Comparison of ENCODE assay signal across 30 cellular contexts in the genomic region with DNA sequence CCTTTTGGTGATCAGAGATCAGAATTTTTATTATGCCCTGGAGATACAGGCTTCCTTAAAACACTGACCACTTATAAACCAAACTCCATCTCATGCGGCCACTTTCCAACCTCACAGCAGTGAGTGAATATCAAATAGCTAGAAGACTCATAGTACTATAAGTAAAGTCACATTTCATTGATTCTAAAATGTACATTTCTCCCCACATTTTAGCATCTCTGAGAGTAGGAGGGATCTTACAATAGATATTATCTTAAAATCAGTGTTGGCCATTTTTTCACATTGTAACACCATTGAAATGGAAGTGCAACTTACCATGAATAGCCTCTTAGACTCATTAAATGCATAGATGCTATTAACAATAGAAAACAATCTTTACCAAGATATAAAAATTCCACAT. TPM values are rescaled to one million over a fixed set of nuclear protein-coding genes. Genes with fewer than 3 reads are reported as not detected.
"Had no signal": no experiment of that assay in that cellular context is flagged by ENCODE, and none has a peak within 500 bp of the region (broad histone marks: within the 10 kb centered on the region; RNA-seq: fewer than 3 reads in every experiment).

No MANE protein-coding gene starts in this region.

- H3K36me3 ChIP-seq: neural progenitor cell, ovary, prostate gland, right atrium auricular region, right lobe of liver, sigmoid colon, stomach, thoracic aorta, thyroid gland, tibial nerve, upper lobe of left lung, vagina had no signal

- H3K27ac Mint-ChIP-seq: natural killer cell; neural progenitor cell; stimulated activated effector memory CD8-positive, alpha-beta T cell treated with anti-CD3 and anti-CD28 coated beads, Interleukin-12 subunit alpha, Interleukin-12 subunit beta, amount 100 ng/mL, for 72 hours; stimulated activated naive B cell treated with anti-CD40 and anti-IgM and Interleukin-4, amounts not matched to agents 10 μg/mL and 1 μg/mL and 100 μg/mL, for 72 hours; stimulated activated naive CD8-positive, alpha-beta T cell treated with anti-CD3 and anti-CD28 coated beads, Interleukin-15, Interleukin-2, amounts not matched to agents 100 ng/mL and 50 ng/mL, for 24 hours had no signal

- DNase-seq: natural killer cell; occipital lobe; ovary; posterior cingulate gyrus; retina; right lobe of liver; sigmoid colon; small intestine; stimulated activated CD4-positive, alpha-beta T cell treated with anti-CD3 and anti-CD28 coated beads, Interleukin-15, amount 100 ng/mL, for 24 hours; stimulated activated CD4-positive, alpha-beta T cell treated with anti-CD3 and anti-CD28 coated beads, Interleukin-2, amount 100 ng/mL, for 24 hours; stimulated activated CD4-positive, alpha-beta T cell treated with anti-CD3 and anti-CD28 coated beads, Interleukin-2, amount 100 ng/mL, for 48 hours; stimulated activated CD4-positive, alpha-beta T cell treated with anti-CD3 and anti-CD28 coated beads, Interleukin-4, amount 100 ng/mL, for 24 hours; stimulated activated naive B cell treated with anti-CD40 and anti-IgM and Interleukin-4, amounts not matched to agents 10 μg/mL and 1 μg/mL and 100 μg/mL, for 72 hours; stimulated activated naive CD4-positive, alpha-beta T cell treated with Interleukin-2 at 50 U/mL for 16 hours; stomach; thyroid gland; trophoblast cell had no signal

- H3K4me3 ChIP-seq: neural progenitor cell, ovary, prostate gland, right atrium auricular region, right lobe of liver, sigmoid colon, stomach, thoracic aorta, thyroid gland, tibial nerve, upper lobe of left lung, vagina had no signal

- H3K4me3 Mint-ChIP-seq: natural killer cell; nephron; neural progenitor cell; stimulated activated effector memory CD8-positive, alpha-beta T cell treated with anti-CD3 and anti-CD28 coated beads, Interleukin-12 subunit alpha, Interleukin-12 subunit beta, amount 100 ng/mL, for 72 hours; stimulated activated naive B cell treated with anti-CD40 and anti-IgM and Interleukin-4, amounts not matched to agents 10 μg/mL and 1 μg/mL and 100 μg/mL, for 72 hours; stimulated activated naive CD8-positive, alpha-beta T cell treated with anti-CD3 and anti-CD28 coated beads, Interleukin-15, Interleukin-2, amounts not matched to agents 100 ng/mL and 50 ng/mL, for 24 hours had no signal

- H3K4me1 Mint-ChIP-seq: natural killer cell; neural progenitor cell; stimulated activated effector memory CD8-positive, alpha-beta T cell treated with anti-CD3 and anti-CD28 coated beads, Interleukin-12 subunit alpha, Interleukin-12 subunit beta, amount 100 ng/mL, for 72 hours; stimulated activated naive B cell treated with anti-CD40 and anti-IgM and Interleukin-4, amounts not matched to agents 10 μg/mL and 1 μg/mL and 100 μg/mL, for 72 hours had no signal

- FAIRE-seq: small intestine, urothelium cell line had no signal

- H3K36me3 Mint-ChIP-seq: natural killer cell; neural progenitor cell; stimulated activated effector memory CD8-positive, alpha-beta T cell treated with anti-CD3 and anti-CD28 coated beads, Interleukin-12 subunit alpha, Interleukin-12 subunit beta, amount 100 ng/mL, for 72 hours; stimulated activated naive B cell treated with anti-CD40 and anti-IgM and Interleukin-4, amounts not matched to agents 10 μg/mL and 1 μg/mL and 100 μg/mL, for 72 hours had no signal

- H3K27ac ChIP-seq: neural progenitor cell, ovary, parathyroid adenoma, prostate gland, right atrium auricular region, right lobe of liver, sigmoid colon, stomach, thoracic aorta, thyroid gland, tibial nerve, upper lobe of left lung, vagina had no signal

- H3K9me3 ChIP-seq: ovary, prostate gland, right atrium auricular region, right lobe of liver, sigmoid colon, stomach, thoracic aorta, thyroid gland, tibial nerve, upper lobe of left lung, vagina had no signal

- H3K9me3 Mint-ChIP-seq: natural killer cell; nephron; neural progenitor cell; stimulated activated effector memory CD8-positive, alpha-beta T cell treated with anti-CD3 and anti-CD28 coated beads, Interleukin-12 subunit alpha, Interleukin-12 subunit beta, amount 100 ng/mL, for 72 hours; stimulated activated naive B cell treated with anti-CD40 and anti-IgM and Interleukin-4, amounts not matched to agents 10 μg/mL and 1 μg/mL and 100 μg/mL, for 72 hours; stimulated activated naive CD8-positive, alpha-beta T cell treated with anti-CD3 and anti-CD28 coated beads, Interleukin-15, Interleukin-2, amounts not matched to agents 100 ng/mL and 50 ng/mL, for 24 hours had no signal

- ATAC-seq: natural killer cell; right lobe of liver; stimulated activated effector memory CD8-positive, alpha-beta T cell treated with anti-CD3 and anti-CD28 coated beads, Interleukin-12 subunit alpha, Interleukin-12 subunit beta, amount 100 ng/mL, for 72 hours; stimulated activated naive B cell treated with anti-CD40 and anti-IgM and Interleukin-4, amounts not matched to agents 10 μg/mL and 1 μg/mL and 100 μg/mL, for 72 hours had no signal

- H3K27me3 ChIP-seq: neural progenitor cell, ovary, right atrium auricular region, right lobe of liver, sigmoid colon, thyroid gland, tibial nerve, upper lobe of left lung, vagina had no signal

- H3K4me2 ChIP-seq: neural progenitor cell had no signal

- H3K4me1 ChIP-seq: neural progenitor cell, parathyroid adenoma, prostate gland, right atrium auricular region, right lobe of liver, sigmoid colon, stomach, thyroid gland, tibial nerve, upper lobe of left lung, vagina had no signal

RNA-seq across cellular contexts. Expression of a gene that starts 17.4 kb away (rescaled TPM):
- total RNA-seq: subcutaneous adipose tissue, vagina had no signal
